Comparison of ENCODE assay signal across 1 cellular context in genomic region chr7:74203956-74204615, GRCh38.
A peak's percentile ranks its signal among the peaks of the same experiment; 100 is the strongest.
TF ChIP-seq lines count a peak whose summit lies in the region.

No MANE protein-coding gene starts in this region.

TF ChIP-seq in HEK293, 187 proteins besides CTCF, POLR2A, EP300 and RAD21:
- TF ChIP-seq ZNF639 (tag by site-specific recombination; IDR thresholded peaks at IDR 0.05) = no peak
- peak; percentile 85 for TF ChIP-seq ZNF366 (tag by site-specific recombination; conservative IDR thresholded peaks at IDR 0.05)
- TF ChIP-seq ZNF404 (tag by site-specific recombination; IDR thresholded peaks at IDR 0.05) = no peak
- peak; percentile 92 for TF ChIP-seq PRDM1 (tag by site-specific recombination; IDR thresholded peaks at IDR 0.05)
- 0 out of 2 replicates have a peak, but pooled peaks have one; percentile 3 for TF ChIP-seq SP2 (tag by site-specific recombination; IDR thresholded peaks at IDR 0.05)
